Comparison of ENCODE assay signal across 11 cellular contexts in the genomic region with DNA sequence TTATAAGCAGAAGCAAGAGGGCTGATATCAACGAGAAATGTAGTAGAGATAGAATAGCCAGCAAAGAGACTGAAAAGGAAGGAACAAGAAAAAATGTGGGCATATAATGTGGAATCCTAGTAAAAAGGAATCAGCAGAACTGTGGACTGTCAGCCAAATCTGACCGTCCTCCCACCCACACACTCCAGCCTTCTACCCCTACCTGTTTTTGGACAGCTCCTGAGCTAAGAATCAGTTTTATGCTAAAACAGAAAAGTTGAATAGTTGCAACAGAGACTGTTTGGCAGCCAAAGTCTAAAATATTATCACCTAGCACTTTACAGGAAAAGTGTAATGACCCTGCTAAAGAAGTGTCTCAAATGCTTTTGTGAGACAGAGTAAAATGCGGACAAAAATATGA.
"Had no signal": no experiment of that assay in that cellular context is flagged by ENCODE, and none has a peak within 500 bp of the region (broad histone marks: within the 10 kb centered on the region; RNA-seq: fewer than 3 reads in every experiment).

No MANE protein-coding gene starts in this region.

- H3K36me3 ChIP-seq: HAP-1 had no signal

- H3K4me2 ChIP-seq: GM23338 had no signal

- H3K27ac ChIP-seq: GM23248 had no signal

- ATAC-seq: GM23338, HCT116 had no signal

- H3K4me3 ChIP-seq: GM23248, GM23338, HAP-1 had no signal

- H2AFZ ChIP-seq: GM23248, GM23338 had no signal

- H3K9ac ChIP-seq: GM23248 had no signal

- H3K9me3 ChIP-seq: HAP-1 had no signal

- FAIRE-seq: H1, H54 had no signal

- DNase-seq: GM23248, GOT3, H7, H9, HCEC 1CT, HFFc6 had no signal
